ENCODE assay signal across 8 cellular contexts in the genomic region with DNA sequence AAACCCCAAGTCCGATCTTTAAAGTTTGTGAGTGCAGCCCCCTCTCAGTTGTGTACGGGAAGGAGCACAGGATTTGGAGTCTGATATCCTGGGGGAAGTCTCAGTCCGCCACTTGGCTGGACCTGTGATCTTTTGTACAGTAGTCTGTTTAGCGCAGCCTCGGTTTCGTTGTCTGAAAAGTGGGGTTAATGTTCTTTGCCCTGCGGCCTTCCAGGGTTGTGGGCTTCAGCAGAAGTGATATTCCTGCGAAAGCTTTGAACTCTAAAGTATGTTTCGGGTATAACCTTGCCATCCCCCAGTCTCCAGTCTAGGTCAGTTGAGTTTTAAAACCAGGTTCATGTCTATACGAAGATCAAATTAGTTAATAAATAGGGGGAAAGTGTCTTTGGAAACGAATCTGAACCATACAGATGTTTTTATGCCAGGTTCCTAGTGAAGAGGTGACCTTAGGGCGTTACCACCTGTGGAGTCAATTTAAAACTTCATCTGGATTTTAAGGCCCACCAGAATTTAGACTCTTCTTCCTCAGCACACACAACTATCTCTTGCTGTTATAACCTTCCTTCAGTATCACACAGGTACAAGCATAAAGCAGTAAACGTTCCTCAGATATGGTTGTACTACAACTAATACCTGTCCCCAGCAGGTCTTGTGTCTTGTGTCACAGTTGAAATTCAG. TPM values are rescaled to one million over a fixed set of nuclear protein-coding genes. Genes with fewer than 3 reads are reported as not detected.
DNase-seq lines count a peak whose midpoint lies in the region; ATAC-seq and TF ChIP-seq lines count a peak whose summit lies in the region.

No MANE protein-coding gene starts in this region.

- ATAC-seq in Right ventricle myocardium inferior, result peak; percentile 4

- TF ChIP-seq POLR2A in esophagus squamous epithelium (IDR thresholded peaks at IDR 0.05), result no peak

- H3K79me2 ChIP-seq in OCI-LY7 (ENCODE audit: insufficient read depth, low read depth, low read length), result peaks cover 58% of the 10 kb centered on the region

- 15 to 17% methylated on average over 6 to 13 of the region's 13 CpGs for WGBS in esophagus squamous epithelium, 2 donors

- H3K4me1 ChIP-seq in OCI-LY7 (ENCODE audit: insufficient read depth, low read length, poor library complexity, severe bottlenecking) (peaks cover 66% of the 10 kb centered on the region), esophagus squamous epithelium (peaks cover 7 to 49% (median 7%) of the 10 kb centered on the region in 3 donors)

- H3K4me3 ChIP-seq in OCI-LY7 (ENCODE audit: low read depth, low read length, poor library complexity, severe bottlenecking), result peak overlapping the region; percentile 90
- peak overlapping the region; percentile 89 to 98 (median 90) for H3K4me3 ChIP-seq in esophagus squamous epithelium

- H4K20me1 ChIP-seq in OCI-LY7 (ENCODE audit: insufficient read depth, low read length), result peaks cover 16% of the 10 kb centered on the region; the same call in 1 of the 2 replicates

- H3K9me3 ChIP-seq in OCI-LY7 (ENCODE audit: low read length), result peaks cover 24% of the 10 kb centered on the region
- H3K9me3 ChIP-seq in esophagus squamous epithelium, result no peaks in the 10 kb centered on the region

- CTCF ChIA-PET in OCI-LY7 (lab: Charles Lee; ENCODE audit: unreplicated experiment), result interaction anchor here (2.1 kb wide), 1 partner anchor 34 kb away, joined by 17 read pairs; no protein-coding TSS in a partner anchor

- H3K4me1 Mint-ChIP-seq in osteocyte (ENCODE audit: unreplicated experiment), result peaks cover 35% of the 10 kb centered on the region

- no peak for TF ChIP-seq CTCF in OCI-LY7 (conservative IDR thresholded peaks at IDR 0.05; ENCODE audit: low read length)
- no peak for TF ChIP-seq CTCF in esophagus squamous epithelium (IDR thresholded peaks at IDR 0.05)
- no peak for TF ChIP-seq CTCF in osteocyte (IDR thresholded peaks at IDR 0.05)

- H3K36me3 Mint-ChIP-seq in osteocyte (ENCODE audit: unreplicated experiment), result no peaks in the 10 kb centered on the region

- H3K36me3 ChIP-seq in OCI-LY7 (ENCODE audit: insufficient read depth, low read length) (peaks cover 44% of the 10 kb centered on the region), esophagus squamous epithelium (no peaks in the 10 kb centered on the region)

- no peaks in the 10 kb centered on the region for H3K27me3 ChIP-seq in esophagus squamous epithelium

- BruUV-seq in OCI-LY7 (replicated peaks; lab: Mats Ljungman, UMichigan), result TSS peak; percentile 70

- peaks cover 3% of the 10 kb centered on the region for H3K9me3 Mint-ChIP-seq in osteocyte (ENCODE audit: unreplicated experiment)

- H3K27ac Mint-ChIP-seq in osteocyte (ENCODE audit: unreplicated experiment), result peak overlapping the region; percentile 94

- POLR2A ChIA-PET in OCI-LY7 (lab: Charles Lee), result interaction anchor here (0.9 to 4.1 kb wide), 4 partner anchors 12 to 34 kb away, joined by 3 to 45 read pairs (median 12); no protein-coding TSS in a partner anchor

- no peak for DNase-seq in Right ventricle myocardium inferior (ENCODE audit: missing footprints)
- no peak for DNase-seq in cardiac septum (ENCODE audit: low spot score)
- no peak for DNase-seq in OCI-LY7 (ENCODE audit: low spot score)
- DNase-seq in esophagus squamous epithelium (lab: John Stamatoyannopoulos, UW), result no peak
- no peak for DNase-seq in osteocyte (ENCODE audit: extremely low spot score, unreplicated experiment)
- DNase-seq in central memory CD4-positive, alpha-beta T cell, result no peak
- DNase-seq in SW 1271 (lab: John Stamatoyannopoulos, UW), result no peak
- no peak for DNase-seq in kidney tubule cell (ENCODE audit: low spot score)

- H3K9me2 ChIP-seq in OCI-LY7 (ENCODE audit: insufficient read depth, low read length), result no peaks in the 10 kb centered on the region

- H3K27me3 Mint-ChIP-seq in osteocyte (ENCODE audit: unreplicated experiment), result no peaks in the 10 kb centered on the region

- peak overlapping the region; percentile 96; the same call in 1 of the 2 replicates for H2AFZ ChIP-seq in OCI-LY7 (ENCODE audit: low read length)

- H3K4me2 ChIP-seq in OCI-LY7 (ENCODE audit: low read length), result peak overlapping the region; percentile 68

- H3K27ac ChIP-seq in OCI-LY7 (ENCODE audit: low read depth, low read length, poor library complexity, severe bottlenecking), result peak overlapping the region; percentile 92
- H3K27ac ChIP-seq in esophagus squamous epithelium, result peak overlapping the region; percentile 94 to 97 (median 96)

- peak overlapping the region; percentile 89 for H3K4me3 Mint-ChIP-seq in osteocyte (ENCODE audit: unreplicated experiment)

- intact Hi-C loops in Right ventricle myocardium inferior (cut with DNase I), result no loop called here
- intact Hi-C loops in cardiac septum (cut with DNase I), result no loop called here
- intact Hi-C loops in OCI-LY7 (cut with micrococcal nuclease; ENCODE audit: unreplicated experiment), result no loop called here
- intact Hi-C loops in esophagus squamous epithelium (cut with DNase I), result no loop called here

RNA-seq across cellular contexts. Expression of gene R3HCC1L, which starts 0.9 kb away (rescaled TPM):
- 5.9 TPM for total RNA-seq in Right ventricle myocardium inferior
- 6.8 TPM for total RNA-seq in cardiac septum
- total RNA-seq in OCI-LY7 (2014; rRNA removed; shearing (Covaris generic)), result 42.0 and 48.5 TPM in 2 replicates
- 38.8 TPM in 2 replicates for total RNA-seq in OCI-LY7 (2022)
- total RNA-seq in esophagus squamous epithelium, result 10 to 100 TPM in 2 of 4 donors, 1 to 10 TPM in 2; 5.5 to 12.5 (median 10.1) TPM
- total RNA-seq in osteocyte, result 11.3 TPM in 2 replicates
